1 cellular context compared by ENCODE assay signal in genomic region chr3:13610006-13610570, GRCh38.
TF ChIP-seq lines count a peak whose summit lies in the region.

No MANE protein-coding gene starts in this region.

TF ChIP-seq in H1, 55 proteins besides CTCF, POLR2A, EP300 and RAD21:
- no peak for TF ChIP-seq NRF1 (IDR thresholded peaks at IDR 0.05; ENCODE audit: low read depth, low read length)
- no peak for TF ChIP-seq BRCA1 (IDR thresholded peaks at IDR 0.05; ENCODE audit: low read depth, low read length)
- TF ChIP-seq KDM1A (IDR thresholded peaks at IDR 0.05; ENCODE audit: borderline replicate concordance, low read length): 0 out of 2 replicates have a peak, but pooled peaks have one; percentile 49
- no peak for TF ChIP-seq SIX5 (IDR thresholded peaks at IDR 0.05; ENCODE audit: low read depth, low read length)
TF ChIP-seq in H1: peak in this region for 1.
